Comparison of ENCODE assay signal across 10 cellular contexts in the genomic region with DNA sequence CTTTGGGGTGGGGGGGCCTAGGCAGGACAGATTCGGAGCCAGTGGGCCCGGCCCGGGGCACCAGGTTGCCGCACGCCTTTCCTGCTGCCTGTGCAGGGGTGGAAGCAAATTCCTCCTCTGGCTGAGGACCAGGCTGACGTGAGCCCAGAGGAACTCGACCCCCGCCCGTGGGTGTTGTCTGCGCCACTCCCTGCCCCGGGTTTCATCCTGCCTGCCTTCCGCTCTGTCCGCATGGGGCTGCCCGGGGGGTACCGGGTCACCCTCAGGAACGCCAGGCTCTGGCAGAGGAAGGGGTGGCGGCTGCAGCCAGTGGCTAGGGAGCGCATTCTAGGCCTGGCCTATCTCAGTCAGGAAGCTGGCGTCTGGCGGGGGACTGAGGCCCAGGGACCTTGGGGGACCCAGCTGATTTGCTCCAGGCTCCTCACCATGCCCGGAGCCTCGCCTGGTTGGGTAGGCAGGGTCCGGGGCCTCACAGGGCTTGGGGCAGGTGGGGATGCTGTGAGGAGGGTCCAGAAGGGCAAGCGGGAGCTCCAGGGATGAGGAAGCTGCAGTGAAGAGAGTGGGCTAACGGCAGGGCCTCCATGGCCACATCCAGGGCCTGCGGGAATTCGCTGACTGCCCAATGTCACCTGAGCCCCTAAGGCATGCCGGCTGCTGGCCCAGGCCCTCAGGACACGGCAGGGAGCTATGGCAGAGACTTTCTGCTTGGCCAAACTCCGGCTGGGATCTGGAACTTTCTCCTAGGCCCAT. TPM values are rescaled to one million over a fixed set of nuclear protein-coding genes. Genes with fewer than 3 reads are reported as not detected.
DNase-seq lines count a peak whose midpoint lies in the region; ATAC-seq lines count a peak whose summit lies in the region.
"Had no signal": no experiment of that assay in that cellular context is flagged by ENCODE, and none has a peak within 500 bp of the region (broad histone marks: within the 10 kb centered on the region; RNA-seq: fewer than 3 reads in every experiment).

No MANE protein-coding gene starts in this region.

- peak overlapping the region; percentile 98 for H3K27ac ChIP-seq in epithelial cell of prostate
- H3K27ac ChIP-seq in mucosa of rectum (ENCODE audit: low read depth in 2 of 2, low read length in 2 of 2), result peak overlapping the region; percentile 23 to 38
- H3K27ac ChIP-seq in urinary bladder (ENCODE audit: low read depth), result peak overlapping the region; percentile 63
- H3K27ac ChIP-seq: thoracic aorta had no signal

- H3K4me1 ChIP-seq in mucosa of rectum (ENCODE audit: control insufficient read depth in 2 of 2, insufficient read depth in 2 of 2, low read length in 2 of 2) (peaks cover 14 to 16% of the 10 kb centered on the region in 2 donors), urinary bladder (ENCODE audit: insufficient read depth) (peaks cover 2% of the 10 kb centered on the region)

- no peaks in the 10 kb centered on the region for H3K36me3 Mint-ChIP-seq in activated T-cell treated with anti-CD3 and anti-CD28 coated beads, Interleukin-2, amount 50 U/mL, for 24 hours (ENCODE audit: low read depth)
- H3K36me3 Mint-ChIP-seq in activated T-cell treated with anti-CD3 and anti-CD28 coated beads, Interleukin-2, amount 50 U/mL, for 4 hours (ENCODE audit: insufficient read depth), result no peaks in the 10 kb centered on the region

- H3K4me3 Mint-ChIP-seq in activated T-cell treated with anti-CD3 and anti-CD28 coated beads, Interleukin-2, amount 50 U/mL, for 24 hours, result no peak overlapping the region
- H3K4me3 Mint-ChIP-seq in activated T-cell treated with anti-CD3 and anti-CD28 coated beads, Interleukin-2, amount 50 U/mL, for 4 hours, result no peak overlapping the region

- peaks cover 40% of the 10 kb centered on the region for H3K4me1 Mint-ChIP-seq in activated T-cell treated with anti-CD3 and anti-CD28 coated beads, Interleukin-2, amount 50 U/mL, for 24 hours (ENCODE audit: low read depth)
- peaks cover 37% of the 10 kb centered on the region for H3K4me1 Mint-ChIP-seq in activated T-cell treated with anti-CD3 and anti-CD28 coated beads, Interleukin-2, amount 50 U/mL, for 4 hours (ENCODE audit: low read depth)

- no peak for DNase-seq in activated T-cell treated with anti-CD3 and anti-CD28 coated beads, Interleukin-2, amount 50 U/mL, for 24 hours
- DNase-seq in activated T-cell treated with anti-CD3 and anti-CD28 coated beads for 4 hours (no peak), epithelial cell of prostate (ENCODE audit: low read depth, low spot score) (peak; percentile 55), occipital lobe (lab: John Stamatoyannopoulos, UW) (no peak)
- DNase-seq in activated T-cell treated with anti-CD3 and anti-CD28 coated beads, Interleukin-2, amount 50 U/mL, for 4 hours, result no peak
- DNase-seq: NK-92 treated with Interleukin-12 subunit alpha and Interleukin-12 subunit beta, amount 100 ng/mL, for 24 hours had no signal

- H3K4me3 ChIP-seq in mucosa of rectum (ENCODE audit: low read length in 2 of 2) (no peak overlapping the region), urinary bladder (ENCODE audit: low read depth, low read length) (no peak overlapping the region)
- H3K4me3 ChIP-seq: thoracic aorta had no signal

- H3K27ac Mint-ChIP-seq in activated T-cell treated with anti-CD3 and anti-CD28 coated beads, Interleukin-2, amount 50 U/mL, for 24 hours, result peak overlapping the region; percentile 40

- no peak for ATAC-seq in activated T-cell treated with anti-CD3 and anti-CD28 coated beads, Interleukin-2, amount 50 U/mL, for 4 hours
- ATAC-seq in HG02870 (IDR thresholded peaks at IDR 0.05; ENCODE audit: unreplicated experiment), result no peak

- H3K9me3 ChIP-seq in mucosa of rectum (ENCODE audit: control insufficient read depth in 2 of 2, low read length in 2 of 2), result no peaks in the 10 kb centered on the region
- H3K9me3 ChIP-seq: thoracic aorta had no signal

- no peak overlapping the region for H3K9ac ChIP-seq in mucosa of rectum (ENCODE audit: low read depth in 1 of 2, low read length in 2 of 2)

- H3K9me3 Mint-ChIP-seq in activated T-cell treated with anti-CD3 and anti-CD28 coated beads, Interleukin-2, amount 50 U/mL, for 24 hours, result no peaks in the 10 kb centered on the region
- H3K9me3 Mint-ChIP-seq in activated T-cell treated with anti-CD3 and anti-CD28 coated beads, Interleukin-2, amount 50 U/mL, for 4 hours, result no peaks in the 10 kb centered on the region

- WGBS in urinary bladder, result 45% methylated on average over 30 of the region's 30 CpGs

- H3K27me3 ChIP-seq in mucosa of rectum (ENCODE audit: control insufficient read depth in 2 of 2, insufficient read depth in 2 of 2, low read length in 2 of 2), result peaks cover 0 to 2% of the 10 kb centered on the region in 2 donors

- H3K36me3 ChIP-seq in mucosa of rectum (ENCODE audit: control insufficient read depth in 2 of 2, insufficient read depth in 2 of 2, low read length in 2 of 2), result no peaks in the 10 kb centered on the region
- H3K36me3 ChIP-seq in urinary bladder (ENCODE audit: insufficient read depth), result no peaks in the 10 kb centered on the region
- H3K36me3 ChIP-seq: thoracic aorta had no signal

- no peaks in the 10 kb centered on the region for H3K27me3 Mint-ChIP-seq in activated T-cell treated with anti-CD3 and anti-CD28 coated beads, Interleukin-2, amount 50 U/mL, for 24 hours
- H3K27me3 Mint-ChIP-seq in activated T-cell treated with anti-CD3 and anti-CD28 coated beads, Interleukin-2, amount 50 U/mL, for 4 hours (ENCODE audit: low read depth), result no peaks in the 10 kb centered on the region

RNA-seq across cellular contexts. Expression of a gene that starts 2.4 kb away (rescaled TPM):
- 5.4 TPM for total RNA-seq in urinary bladder
- 6.6 TPM for polyA plus RNA-seq in urinary bladder
- total RNA-seq in activated T-cell treated with anti-CD3 and anti-CD28 coated beads, Interleukin-2, amount 50 U/mL, for 4 hours, result 10 to 100 TPM; 14.5 to 17.6 (median 15.9) TPM
- total RNA-seq in occipital lobe, result 4.2 TPM

RNA-seq across cellular contexts. Expression of a gene that starts 13.4 kb away (rescaled TPM):
- 4.0 TPM for total RNA-seq in urinary bladder
- polyA plus RNA-seq in urinary bladder, result 5.4 TPM
- total RNA-seq in activated T-cell treated with anti-CD3 and anti-CD28 coated beads, Interleukin-2, amount 50 U/mL, for 4 hours, result under 1 TPM; 0.49 to 0.79 (median 0.53) TPM
- total RNA-seq in occipital lobe, result 1.1 TPM

RNA-seq across cellular contexts. Expression of a gene that starts 23.1 kb away (rescaled TPM):
- total RNA-seq in urinary bladder, result 103 TPM
- 492 TPM for polyA plus RNA-seq in urinary bladder
- total RNA-seq in activated T-cell treated with anti-CD3 and anti-CD28 coated beads, Interleukin-2, amount 50 U/mL, for 4 hours, result 100 to 1,000 TPM; 219 to 248 (median 242) TPM
- 91.6 TPM for total RNA-seq in occipital lobe

RNA-seq across cellular contexts. Expression of a gene that starts 44.7 kb away (rescaled TPM):
- total RNA-seq in urinary bladder (29.1 TPM), occipital lobe (42.4 TPM)
- polyA plus RNA-seq in urinary bladder, result 8.4 TPM
- 1 to 10 TPM; 6.3 to 9.3 (median 7.5) TPM for total RNA-seq in activated T-cell treated with anti-CD3 and anti-CD28 coated beads, Interleukin-2, amount 50 U/mL, for 4 hours

RNA-seq across cellular contexts. Expression of a gene that starts 54.1 kb away (rescaled TPM):
- total RNA-seq in urinary bladder (22.5 TPM), occipital lobe (24.8 TPM)
- polyA plus RNA-seq in urinary bladder, result 109 TPM
- 10 to 100 TPM; 82.3 to 93.0 (median 89.5) TPM for total RNA-seq in activated T-cell treated with anti-CD3 and anti-CD28 coated beads, Interleukin-2, amount 50 U/mL, for 4 hours

Comparison
In these comparisons a context has a peak if more than half of its experiments do, and no peak if none do; other contexts are left out.
1. H3K27ac ChIP-seq: peak in every context shown above with its lines; median percentile 98 in epithelial cell of prostate; 63 in urinary bladder; 30 in mucosa of rectum.